Comparison of ENCODE assay signal across 12 cellular contexts in genomic region chr7:66631471-66631870, GRCh38. TPM values are rescaled to one million over a fixed set of nuclear protein-coding genes. Genes with fewer than 3 reads are reported as not detected.
A peak's percentile ranks its signal among the peaks of the same experiment; 100 is the strongest.
DNase-seq lines count a peak whose midpoint lies in the region; ATAC-seq and TF ChIP-seq lines count a peak whose summit lies in the region.
"Had no signal": no experiment of that assay in that cellular context is flagged by ENCODE, and none has a peak within 500 bp of the region (broad histone marks: within the 10 kb centered on the region; RNA-seq: fewer than 3 reads in every experiment).

No MANE protein-coding gene starts in this region.

- H3K36me3 ChIP-seq in sigmoid colon, result peaks cover 0 to 20% (median 2%) of the 10 kb centered on the region in 4 donors

- ATAC-seq in activated CD4-positive, alpha-beta T cell treated with anti-CD3 and anti-CD28 coated beads for 36 hours, result no peak
- ATAC-seq in left ventricle myocardium superior, result no peak
- ATAC-seq in GM21737 (IDR thresholded peaks at IDR 0.05; ENCODE audit: unreplicated experiment), result no peak
- no peak for ATAC-seq in HG03354 (IDR thresholded peaks at IDR 0.05; ENCODE audit: poor library complexity, severe bottlenecking, unreplicated experiment)
- ATAC-seq: A549, esophagus mucosa had no signal

- no peak for TF ChIP-seq EP300 in sigmoid colon (IDR thresholded peaks at IDR 0.05)

- peaks cover 57% of the 10 kb centered on the region for H3K4me1 Mint-ChIP-seq in activated CD4-positive, alpha-beta T cell treated with anti-CD3 and anti-CD28 coated beads for 36 hours
- H3K4me1 Mint-ChIP-seq in activated naive CD8-positive, alpha-beta T cell treated with anti-CD3 and anti-CD28 coated beads for 36 hours, result peaks cover 34% of the 10 kb centered on the region

- H3K4me3 Mint-ChIP-seq in activated CD4-positive, alpha-beta T cell treated with anti-CD3 and anti-CD28 coated beads for 36 hours, result peak overlapping the region; percentile 4
- peak overlapping the region; percentile 47 for H3K4me3 Mint-ChIP-seq in activated naive CD8-positive, alpha-beta T cell treated with anti-CD3 and anti-CD28 coated beads for 36 hours

- TF ChIP-seq CTCF in sigmoid colon (IDR thresholded peaks at IDR 0.05), result no peak

- H3K9me3 ChIP-seq in sigmoid colon, result no peaks in the 10 kb centered on the region
- H3K9me3 ChIP-seq: A549 had no signal

- CTCF ChIA-PET in activated CD4-positive, alpha-beta T cell treated with anti-CD3 and anti-CD28 coated beads for 36 hours (lab: Charles Lee), result interaction anchor here (0.9 kb wide), 1 partner anchor 165 kb away, joined by 3 read pairs; no protein-coding TSS in a partner anchor

- intact Hi-C loops in activated CD4-positive, alpha-beta T cell treated with anti-CD3 and anti-CD28 coated beads for 36 hours (cut with DNase I, micrococcal nuclease), result no loop called here
- intact Hi-C loops in sigmoid colon (cut with DNase I), result no loop called here
- intact Hi-C loops in left ventricle myocardium superior (cut with micrococcal nuclease), result no loop called here

- peaks cover 2% of the 10 kb centered on the region for H3K27me3 Mint-ChIP-seq in activated CD4-positive, alpha-beta T cell treated with anti-CD3 and anti-CD28 coated beads for 36 hours
- no peaks in the 10 kb centered on the region for H3K27me3 Mint-ChIP-seq in activated naive CD8-positive, alpha-beta T cell treated with anti-CD3 and anti-CD28 coated beads for 36 hours

- H3K27ac ChIP-seq in sigmoid colon, result peak overlapping the region in 3 of 4 donors; percentile 8 to 96 (median 14)
- H3K27ac ChIP-seq: A549, RWPE1 had no signal

- peaks cover 0 to 41% (median 32%) of the 10 kb centered on the region in 4 donors for H3K4me1 ChIP-seq in sigmoid colon

- no peak overlapping the region for H3K4me3 ChIP-seq in sigmoid colon
- H3K4me3 ChIP-seq: A549 had no signal

- 50 to 74% methylated on average over 6 of the region's 6 CpGs for WGBS in sigmoid colon, 2 donors

- H3K9me3 Mint-ChIP-seq in activated CD4-positive, alpha-beta T cell treated with anti-CD3 and anti-CD28 coated beads for 36 hours (ENCODE audit: low read depth), result no peaks in the 10 kb centered on the region
- peaks cover 3% of the 10 kb centered on the region for H3K9me3 Mint-ChIP-seq in activated naive CD8-positive, alpha-beta T cell treated with anti-CD3 and anti-CD28 coated beads for 36 hours

- no peaks in the 10 kb centered on the region for H3K27me3 ChIP-seq in sigmoid colon

- TF ChIP-seq POLR2A in sigmoid colon (IDR thresholded peaks at IDR 0.05), result no peak

- POLR2A ChIA-PET in activated CD4-positive, alpha-beta T cell treated with anti-CD3 and anti-CD28 coated beads for 36 hours (lab: Charles Lee), result interaction anchor here (0.6 to 0.7 kb wide), 2 partner anchors 39 to 131 kb away, joined by 4 to 7 read pairs; no protein-coding TSS in a partner anchor

- peaks cover 9% of the 10 kb centered on the region for H3K36me3 Mint-ChIP-seq in activated CD4-positive, alpha-beta T cell treated with anti-CD3 and anti-CD28 coated beads for 36 hours (ENCODE audit: low read depth)
- H3K36me3 Mint-ChIP-seq in activated naive CD8-positive, alpha-beta T cell treated with anti-CD3 and anti-CD28 coated beads for 36 hours, result peaks cover 15% of the 10 kb centered on the region

- no peak for DNase-seq in activated CD4-positive, alpha-beta T cell treated with anti-CD3 and anti-CD28 coated beads for 36 hours
- no peak for DNase-seq in activated CD4-positive, alpha-beta T cell treated with anti-CD3 and anti-CD28 coated beads for 4 hours
- peak; percentile 10 for DNase-seq in NOMO-1 treated with dmso at 0.1 percent for 144 hours (lab: John Stamatoyannopoulos, UW; ENCODE audit: unreplicated experiment)
- no peak for DNase-seq in activated naive CD8-positive, alpha-beta T cell treated with anti-CD3 and anti-CD28 coated beads for 36 hours
- no peak for DNase-seq in sigmoid colon
- no peak for DNase-seq in left ventricle myocardium superior
- DNase-seq: activated CD4-positive, alpha-beta T cell treated with anti-CD3 and anti-CD28 coated beads, Interleukin-2, amount 50 U/mL, for 1 hour had no signal

- H3K27ac Mint-ChIP-seq in activated CD4-positive, alpha-beta T cell treated with anti-CD3 and anti-CD28 coated beads for 36 hours, result peak overlapping the region; percentile 68
- H3K27ac Mint-ChIP-seq in activated naive CD8-positive, alpha-beta T cell treated with anti-CD3 and anti-CD28 coated beads for 36 hours, result peak overlapping the region; percentile 71

RNA-seq across cellular contexts. Expression of gene KCTD7, which starts 2.8 kb away (rescaled TPM):
- total RNA-seq in activated CD4-positive, alpha-beta T cell treated with anti-CD3 and anti-CD28 coated beads for 36 hours, result 1 to 10 TPM; 7.8 TPM
- total RNA-seq in activated naive CD8-positive, alpha-beta T cell treated with anti-CD3 and anti-CD28 coated beads for 36 hours, result 1 to 10 TPM; 3.5 to 4.3 TPM
- total RNA-seq in sigmoid colon (10 to 100 TPM; 15.3 to 23.3 (median 19.6) TPM), left ventricle myocardium superior (8.0 TPM)
- 1 to 10 TPM; 3.2 to 7.3 (median 3.6) TPM for polyA plus RNA-seq in sigmoid colon
